22 cellular contexts compared by ENCODE assay signal in genomic region chr12:53937099-53937498, GRCh38. TPM values are rescaled to one million over a fixed set of nuclear protein-coding genes. Genes with fewer than 3 reads are reported as not detected.
"Had no signal": no experiment of that assay in that cellular context is flagged by ENCODE, and none has a peak within 500 bp of the region (broad histone marks: within the 10 kb centered on the region; RNA-seq: fewer than 3 reads in every experiment).

No MANE protein-coding gene starts in this region.

- H3K36me3 ChIP-seq: esophagus squamous epithelium, gastroesophageal sphincter, right atrium auricular region, tibial artery, upper lobe of right lung had no signal

- ATAC-seq: gastroesophageal sphincter, left colon, left ventricle myocardium superior, upper lobe of right lung had no signal

- DNase-seq: esophagus squamous epithelium; foreskin fibroblast; immature natural killer cell; kidney; left colon; left ventricle myocardium superior; mesenchymal stem cell; midbrain; nephron progenitor cell; small intestine; stimulated activated CD4-positive, alpha-beta T cell treated with anti-CD3 and anti-CD28 coated beads, Interleukin-12 subunit alpha, Interleukin-12 subunit beta, amount 100 ng/mL, for 4 hours; tibial artery; upper lobe of right lung had no signal

- H3K9me3 Mint-ChIP-seq: dendritic cell treated with granulocyte-macrophage colony-stimulating factor and Interleukin-4, amounts not matched to agents 40 ng/mL and 50 ng/mL, for 4 days; immature natural killer cell; stimulated activated naive CD8-positive, alpha-beta T cell treated with anti-CD3 and anti-CD28 coated beads, Interleukin-15, Interleukin-2, amounts not matched to agents 100 ng/mL and 50 ng/mL, for 24 hours had no signal

- H3K4me3 ChIP-seq: esophagus squamous epithelium, gastroesophageal sphincter, lung, right atrium auricular region, upper lobe of right lung had no signal

- H3K27ac Mint-ChIP-seq: dendritic cell treated with granulocyte-macrophage colony-stimulating factor and Interleukin-4, amounts not matched to agents 40 ng/mL and 50 ng/mL, for 4 days; immature natural killer cell; nephron progenitor cell; stimulated activated naive CD8-positive, alpha-beta T cell treated with anti-CD3 and anti-CD28 coated beads, Interleukin-15, Interleukin-2, amounts not matched to agents 100 ng/mL and 50 ng/mL, for 24 hours had no signal

- FAIRE-seq: kidney, small intestine had no signal

- H3K4me3 Mint-ChIP-seq: dendritic cell treated with granulocyte-macrophage colony-stimulating factor and Interleukin-4, amounts not matched to agents 40 ng/mL and 50 ng/mL, for 4 days; nephron progenitor cell; stimulated activated naive CD8-positive, alpha-beta T cell treated with anti-CD3 and anti-CD28 coated beads, Interleukin-15, Interleukin-2, amounts not matched to agents 100 ng/mL and 50 ng/mL, for 24 hours had no signal

- H3K27ac ChIP-seq: esophagus squamous epithelium, gastroesophageal sphincter, right atrium auricular region, tibial artery, upper lobe of right lung had no signal

- H3K9me3 ChIP-seq: esophagus squamous epithelium, gastroesophageal sphincter, right atrium auricular region, tibial artery, upper lobe of right lung had no signal

RNA-seq across cellular contexts. Expression of gene HOXC13, which starts 1.5 kb away (rescaled TPM):
- total RNA-seq: epithelial cell of proximal tubule, gastroesophageal sphincter, kidney, left colon, left ventricle myocardium superior, lung, omental fat pad, pulmonary artery endothelial cell, right atrium auricular region, temporal lobe, upper lobe of right lung had no signal
- polyA plus RNA-seq: immature natural killer cell, lung, small intestine had no signal

RNA-seq across cellular contexts. Expression of gene HOXC12, which starts 17.6 kb away (rescaled TPM):
- total RNA-seq: epithelial cell of proximal tubule, esophagus squamous epithelium, gastroesophageal sphincter, kidney, left colon, left ventricle myocardium superior, lung, omental fat pad, pulmonary artery endothelial cell, right atrium auricular region, temporal lobe, upper lobe of right lung had no signal
- polyA plus RNA-seq: immature natural killer cell, lung, small intestine had no signal

RNA-seq across cellular contexts. Expression of gene HOXC11, which starts 35.8 kb away (rescaled TPM):
- total RNA-seq: esophagus squamous epithelium, gastroesophageal sphincter, left colon, left ventricle myocardium superior, lung, omental fat pad, pulmonary artery endothelial cell, right atrium auricular region, temporal lobe, upper lobe of right lung had no signal
- polyA plus RNA-seq: immature natural killer cell, lung had no signal

RNA-seq across cellular contexts. Expression of gene HOTAIR, which starts 37.7 kb away (rescaled TPM):
- total RNA-seq: epithelial cell of proximal tubule, esophagus squamous epithelium, left colon, left ventricle myocardium superior, pulmonary artery endothelial cell, right atrium auricular region, temporal lobe, upper lobe of right lung had no signal
- polyA plus RNA-seq: immature natural killer cell, lung, small intestine had no signal

RNA-seq across cellular contexts. Expression of gene HOXC10, which starts 47.8 kb away (rescaled TPM):
- total RNA-seq: gastroesophageal sphincter, left colon, left ventricle myocardium superior, omental fat pad, pulmonary artery endothelial cell, right atrium auricular region, temporal lobe, upper lobe of right lung had no signal
- polyA plus RNA-seq: immature natural killer cell, lung, small intestine had no signal
